In genomic region chr2:30147715-30148611, GRCh38 we compare ENCODE assay signal across 8 cellular contexts. TPM values are rescaled to one million over a fixed set of nuclear protein-coding genes. Genes with fewer than 3 reads are reported as not detected.
DNase-seq lines count a peak whose midpoint lies in the region; ATAC-seq and TF ChIP-seq lines count a peak whose summit lies in the region.

No MANE protein-coding gene starts in this region.

- TF ChIP-seq POLR2A in GM18505 (IDR thresholded peaks at IDR 0.05; ENCODE audit: borderline replicate concordance, extremely low read depth, insufficient read depth, insufficient read length), result peak; percentile 49

- H3K27ac ChIP-seq in epithelial cell of prostate, result peak overlapping the region; percentile 92

- ATAC-seq in GM18505 (IDR thresholded peaks at IDR 0.05; ENCODE audit: unreplicated experiment) (peak; percentile 27), HG03280 (IDR thresholded peaks at IDR 0.05; ENCODE audit: unreplicated experiment) (peak; percentile 23)

- DNase-seq in 8988T (peak; percentile 78), NOMO-1 treated with dmso at 0.1 percent for 144 hours (lab: John Stamatoyannopoulos, UW; ENCODE audit: unreplicated experiment) (peak; percentile 35), activated T-cell treated with anti-CD3 and anti-CD28 coated beads for 4 hours (peak; percentile 63), epithelial cell of prostate (ENCODE audit: low read depth, low spot score) (no peak), mucosa of gallbladder (ENCODE audit: low spot score) (peak; percentile 80)
- DNase-seq in stimulated activated CD8-positive, alpha-beta memory T cell treated with anti-CD3 and anti-CD28 coated beads, Interleukin-4, amount 100 ng/mL, for 4 hours (ENCODE audit: low read depth in 2 of 2, low spot score in 1 of 2), result peak; percentile 50

RNA-seq across cellular contexts. Expression of gene YPEL5, which starts 1.2 kb away (rescaled TPM):
- 133 TPM for total RNA-seq in mucosa of gallbladder
